Comparison of ENCODE assay signal across 14 cellular contexts in genomic region chr9:83919111-83919510, GRCh38. TPM values are rescaled to one million over a fixed set of nuclear protein-coding genes. Genes with fewer than 3 reads are reported as not detected.
DNase-seq lines count a peak whose midpoint lies in the region; TF ChIP-seq lines count a peak whose summit lies in the region.
"Had no signal": no experiment of that assay in that cellular context is flagged by ENCODE, and none has a peak within 500 bp of the region (broad histone marks: within the 10 kb centered on the region; RNA-seq: fewer than 3 reads in every experiment).

No MANE protein-coding gene starts in this region.

- peaks cover 2% of the 10 kb centered on the region; the same call in 1 of the 2 replicates for H3K4me1 ChIP-seq in HEK293 (ENCODE audit: control insufficient read depth, insufficient read depth, low read length)
- H3K4me1 ChIP-seq: Caco-2 had no signal

- no peak for DNase-seq in activated naive CD8-positive, alpha-beta T cell treated with anti-CD3 and anti-CD28 coated beads for 36 hours
- DNase-seq in type B pancreatic cell (ENCODE audit: extremely low spot score, unreplicated experiment) (no peak), amniotic stem cell (lab: John Stamatoyannopoulos, UW) (no peak), foreskin melanocyte (no peak), HUDEP-2 (lab: John Stamatoyannopoulos, UW; ENCODE audit: unreplicated experiment in 76 of 76) (no peak)
- DNase-seq: 8988T; C1 segment of cervical spinal cord; Caco-2; CD8-positive, alpha-beta T cell; DND-41; GDM1 had no signal

- H3K36me3 Mint-ChIP-seq in activated naive CD8-positive, alpha-beta T cell = peaks cover 2% of the 10 kb centered on the region
- no peaks in the 10 kb centered on the region for H3K36me3 Mint-ChIP-seq in activated naive CD8-positive, alpha-beta T cell treated with anti-CD3 and anti-CD28 coated beads for 36 hours
- H3K36me3 Mint-ChIP-seq in nephron (ENCODE audit: low read depth) = peaks cover 4% of the 10 kb centered on the region
- H3K36me3 Mint-ChIP-seq in type B pancreatic cell = peaks cover 9% of the 10 kb centered on the region
- H3K36me3 Mint-ChIP-seq: CD8-positive, alpha-beta T cell had no signal

- H3K27me3 Mint-ChIP-seq in activated naive CD8-positive, alpha-beta T cell = no peaks in the 10 kb centered on the region
- no peaks in the 10 kb centered on the region for H3K27me3 Mint-ChIP-seq in activated naive CD8-positive, alpha-beta T cell treated with anti-CD3 and anti-CD28 coated beads for 36 hours
- H3K27me3 Mint-ChIP-seq in nephron (ENCODE audit: low read depth) (no peaks in the 10 kb centered on the region), type B pancreatic cell (no peaks in the 10 kb centered on the region)

- H3K9me3 Mint-ChIP-seq in activated naive CD8-positive, alpha-beta T cell (ENCODE audit: low read depth) = no peaks in the 10 kb centered on the region
- H3K9me3 Mint-ChIP-seq in activated naive CD8-positive, alpha-beta T cell treated with anti-CD3 and anti-CD28 coated beads for 36 hours = no peaks in the 10 kb centered on the region
- H3K9me3 Mint-ChIP-seq in nephron = no peaks in the 10 kb centered on the region
- H3K9me3 Mint-ChIP-seq in type B pancreatic cell = no peaks in the 10 kb centered on the region
- H3K9me3 Mint-ChIP-seq: CD8-positive, alpha-beta T cell had no signal

- peak overlapping the region; percentile 46 for H3K27ac Mint-ChIP-seq in activated naive CD8-positive, alpha-beta T cell
- no peak overlapping the region for H3K27ac Mint-ChIP-seq in activated naive CD8-positive, alpha-beta T cell treated with anti-CD3 and anti-CD28 coated beads for 36 hours
- H3K27ac Mint-ChIP-seq in nephron (peak overlapping the region in 2 of 3 experiments; percentile 39 to 76), type B pancreatic cell (no peak overlapping the region)

- no peak overlapping the region for H3K4me3 ChIP-seq in HEK293 (ENCODE audit: low read depth, low read length)

- H3K9me3 ChIP-seq in HEK293 (ENCODE audit: control insufficient read depth, insufficient read depth, low read depth, low read length) = no peaks in the 10 kb centered on the region
- H3K9me3 ChIP-seq: Caco-2 had no signal

- H3K4me3 Mint-ChIP-seq in activated naive CD8-positive, alpha-beta T cell = peak overlapping the region; percentile 30
- H3K4me3 Mint-ChIP-seq in activated naive CD8-positive, alpha-beta T cell treated with anti-CD3 and anti-CD28 coated beads for 36 hours = no peak overlapping the region
- H3K4me3 Mint-ChIP-seq in nephron = peak overlapping the region; percentile 62 to 70 (median 70)
- H3K4me3 Mint-ChIP-seq in type B pancreatic cell = peak overlapping the region; percentile 68
- H3K4me3 Mint-ChIP-seq: CD8-positive, alpha-beta T cell had no signal

- H3K4me1 Mint-ChIP-seq in activated naive CD8-positive, alpha-beta T cell (ENCODE audit: low read depth) = peaks cover 16% of the 10 kb centered on the region
- peaks cover 15% of the 10 kb centered on the region for H3K4me1 Mint-ChIP-seq in activated naive CD8-positive, alpha-beta T cell treated with anti-CD3 and anti-CD28 coated beads for 36 hours
- H3K4me1 Mint-ChIP-seq in nephron (peaks cover 10% of the 10 kb centered on the region), type B pancreatic cell (ENCODE audit: unreplicated experiment) (peaks cover 13% of the 10 kb centered on the region)

- H3K27ac ChIP-seq in HEK293 (ENCODE audit: extremely low read depth, low read depth, low read length) = no peak overlapping the region

- TF ChIP-seq CTCF in HEK293 (tag by site-specific recombination; IDR thresholded peaks at IDR 0.05) (no peak), nephron (IDR thresholded peaks at IDR 0.05; ENCODE audit: unreplicated experiment in 3 of 3) (no peak), type B pancreatic cell (conservative IDR thresholded peaks at IDR 0.05) (no peak)

- peaks cover 0 to 5% of the 10 kb centered on the region in 2 experiments; a peak in 2 of 3 replicates for H3K36me3 ChIP-seq in HEK293 (ENCODE audit: control insufficient read depth in 2 of 2, insufficient read depth in 1 of 2, low read length in 2 of 2)

- CTCF ChIA-PET in HEK293 (lab: Yijun Ruan, JAX) = interaction anchor here (0.7 kb wide), 1 partner anchor 11 kb away, joined by 5 read pairs; no protein-coding TSS in a partner anchor

- POLR2A ChIA-PET in HEK293 (lab: Yijun Ruan, JAX) = interaction anchor here (0.7 kb wide), 1 partner anchor 287 kb away, joined by 3 read pairs; no protein-coding TSS in a partner anchor

TF ChIP-seq in HEK293, 187 proteins besides CTCF, POLR2A, EP300 and RAD21:
- TF ChIP-seq BCL11B (tag by site-specific recombination; IDR thresholded peaks at IDR 0.05; ENCODE audit: low read depth) (no peak), SCRT2 (tag by site-specific recombination; IDR thresholded peaks at IDR 0.05) (no peak), ZNF274 (IDR thresholded peaks at IDR 0.05; ENCODE audit: low read length) (no peak), ZNF274 (tag by site-specific recombination; IDR thresholded peaks at IDR 0.05; ENCODE audit: borderline replicate concordance) (no peak), HIC1 (tag by site-specific recombination; IDR thresholded peaks at IDR 0.05) (no peak), ZNF132 (tag by site-specific recombination; IDR thresholded peaks at IDR 0.05; ENCODE audit: borderline replicate concordance) (no peak), ZNF140 (tag by site-specific recombination; IDR thresholded peaks at IDR 0.05) (peak; percentile 100), ZNF391 (tag by site-specific recombination; IDR thresholded peaks at IDR 0.05; ENCODE audit: borderline replicate concordance, low read depth) (no peak), ZNF544 (tag by site-specific recombination; IDR thresholded peaks at IDR 0.05) (no peak), ZNF791 (tag by site-specific recombination; IDR thresholded peaks at IDR 0.05) (no peak)
- TF ChIP-seq, protein P1, sequence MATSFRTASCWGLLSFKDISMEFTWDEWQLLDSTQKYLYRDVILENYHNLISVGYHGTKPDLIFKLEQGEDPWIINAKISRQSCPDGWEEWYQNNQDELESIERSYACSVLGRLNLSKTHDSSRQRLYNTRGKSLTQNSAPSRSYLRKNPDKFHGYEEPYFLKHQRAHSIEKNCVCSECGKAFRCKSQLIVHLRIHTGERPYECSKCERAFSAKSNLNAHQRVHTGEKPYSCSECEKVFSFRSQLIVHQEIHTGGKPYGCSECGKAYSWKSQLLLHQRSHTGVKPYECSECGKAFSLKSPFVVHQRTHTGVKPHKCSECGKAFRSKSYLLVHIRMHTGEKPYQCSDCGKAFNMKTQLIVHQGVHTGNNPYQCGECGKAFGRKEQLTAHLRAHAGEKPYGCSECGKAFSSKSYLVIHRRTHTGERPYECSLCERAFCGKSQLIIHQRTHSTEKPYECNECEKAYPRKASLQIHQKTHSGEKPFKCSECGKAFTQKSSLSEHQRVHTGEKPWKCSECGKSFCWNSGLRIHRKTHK (tag by site-specific recombination; IDR thresholded peaks at IDR 0.05) = no peak
- TF ChIP-seq, protein P2, sequence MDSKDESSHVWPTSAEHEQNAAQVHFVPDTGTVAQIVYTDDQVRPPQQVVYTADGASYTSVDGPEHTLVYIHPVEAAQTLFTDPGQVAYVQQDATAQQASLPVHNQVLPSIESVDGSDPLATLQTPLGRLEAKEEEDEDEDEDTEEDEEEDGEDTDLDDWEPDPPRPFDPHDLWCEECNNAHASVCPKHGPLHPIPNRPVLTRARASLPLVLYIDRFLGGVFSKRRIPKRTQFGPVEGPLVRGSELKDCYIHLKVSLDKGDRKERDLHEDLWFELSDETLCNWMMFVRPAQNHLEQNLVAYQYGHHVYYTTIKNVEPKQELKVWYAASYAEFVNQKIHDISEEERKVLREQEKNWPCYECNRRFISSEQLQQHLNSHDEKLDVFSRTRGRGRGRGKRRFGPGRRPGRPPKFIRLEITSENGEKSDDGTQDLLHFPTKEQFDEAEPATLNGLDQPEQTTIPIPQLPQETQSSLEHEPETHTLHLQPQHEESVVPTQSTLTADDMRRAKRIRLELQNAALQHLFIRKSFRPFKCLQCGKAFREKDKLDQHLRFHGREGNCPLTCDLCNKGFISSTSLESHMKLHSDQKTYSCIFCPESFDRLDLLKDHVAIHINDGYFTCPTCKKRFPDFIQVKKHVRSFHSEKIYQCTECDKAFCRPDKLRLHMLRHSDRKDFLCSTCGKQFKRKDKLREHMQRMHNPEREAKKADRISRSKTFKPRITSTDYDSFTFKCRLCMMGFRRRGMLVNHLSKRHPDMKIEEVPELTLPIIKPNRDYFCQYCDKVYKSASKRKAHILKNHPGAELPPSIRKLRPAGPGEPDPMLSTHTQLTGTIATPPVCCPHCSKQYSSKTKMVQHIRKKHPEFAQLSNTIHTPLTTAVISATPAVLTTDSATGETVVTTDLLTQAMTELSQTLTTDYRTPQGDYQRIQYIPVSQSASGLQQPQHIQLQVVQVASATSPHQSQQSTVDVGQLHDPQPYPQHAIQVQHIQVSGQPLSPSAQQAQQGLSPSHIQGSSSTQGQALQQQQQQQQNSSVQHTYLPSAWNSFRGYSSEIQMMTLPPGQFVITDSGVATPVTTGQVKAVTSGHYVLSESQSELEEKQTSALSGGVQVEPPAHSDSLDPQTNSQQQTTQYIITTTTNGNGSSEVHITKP (tag by site-specific recombination; IDR thresholded peaks at IDR 0.05) = 0 out of 2 replicates have a peak, but pooled peaks have one; percentile 21

RNA-seq across cellular contexts. Expression of gene KIF27, which starts 2.1 kb away (rescaled TPM):
- total RNA-seq in activated naive CD8-positive, alpha-beta T cell treated with anti-CD3 and anti-CD28 coated beads for 36 hours = 1 to 10 TPM; 1.9 to 2.0 TPM
- total RNA-seq in type B pancreatic cell (ENCODE audit: low replicate concordance) = 9.3 and 13.3 TPM in 2 replicates

Comparison
In these comparisons a context has a peak if more than half of its experiments do, and no peak if none do; other contexts are left out.
1. H3K27ac Mint-ChIP-seq: peak in activated naive CD8-positive, alpha-beta T cell (single experiment) and nephron (2 of 3); none in activated naive CD8-positive, alpha-beta T cell treated with anti-CD3 and anti-CD28 coated beads for 36 hours (single experiment) and type B pancreatic cell (single experiment).